21 cellular contexts compared by ENCODE assay signal in genomic region chr3:31810991-31811433, GRCh38.
DNase-seq lines count a peak whose midpoint lies in the region; ATAC-seq, FAIRE-seq and TF ChIP-seq lines count a peak whose summit lies in the region.
"Had no signal": no experiment of that assay in that cellular context is flagged by ENCODE, and none has a peak within 500 bp of the region (broad histone marks: within the 10 kb centered on the region; RNA-seq: fewer than 3 reads in every experiment).

No MANE protein-coding gene starts in this region.

- no peaks in the 10 kb centered on the region for H3K36me3 ChIP-seq in H1 (ENCODE audit: control insufficient read depth in 2 of 4, insufficient read depth in 4 of 4, low read length in 3 of 4)
- H3K36me3 ChIP-seq in trophoblast cell (ENCODE audit: control insufficient read depth in 1 of 2, insufficient read depth in 2 of 2, low read length in 2 of 2), result no peaks in the 10 kb centered on the region

- no peak overlapping the region for H2BK15ac ChIP-seq in H1 (ENCODE audit: low read length)

- CTCF ChIA-PET in H1 (lab: Charles Lee; ENCODE audit: partially characterized antibody), result interaction anchor here (0.7 kb wide), 1 partner anchor 16 kb away, joined by 3 read pairs; no protein-coding TSS in a partner anchor

- H3K23me2 ChIP-seq in H1 (ENCODE audit: low read depth, low read length), result no peaks in the 10 kb centered on the region

- H2AFZ ChIP-seq in H1 (ENCODE audit: low read length) (no peak overlapping the region), trophoblast cell (ENCODE audit: insufficient read depth, low read length, poor library complexity) (no peak overlapping the region)

- no peaks in the 10 kb centered on the region for H3K27me3 Mint-ChIP-seq in nephron progenitor cell (ENCODE audit: low read depth, poor library complexity)

- H4K8ac ChIP-seq in H1 (ENCODE audit: extremely low read depth, insufficient read depth, low read length) (no peak overlapping the region), trophoblast cell (ENCODE audit: low read depth, low read length) (no peak overlapping the region)

- H3K4ac ChIP-seq in H1 (replicated peaks; ENCODE audit: insufficient read length, low read depth, low read length) (no peak overlapping the region), trophoblast cell (ENCODE audit: low read depth, low read length) (no peak overlapping the region)

- H4K12ac ChIP-seq in trophoblast cell (ENCODE audit: low read depth, low read length), result no peak overlapping the region

- H3K79me2 ChIP-seq in H1 (ENCODE audit: control insufficient read depth in 1 of 2, insufficient read depth in 2 of 2, low read length in 2 of 2) (peaks cover 0 to 38% of the 10 kb centered on the region in 2 experiments; a peak in 1 of 4 replicates), trophoblast cell (ENCODE audit: control insufficient read depth, insufficient read depth, low read length, poor library complexity) (no peaks in the 10 kb centered on the region)

- ATAC-seq in HG02885 (IDR thresholded peaks at IDR 0.05; ENCODE audit: poor library complexity, unreplicated experiment), result peak; percentile 99
- ATAC-seq: A549 had no signal

- H2BK5ac ChIP-seq in H1 (ENCODE audit: low read depth, low read length), result peak overlapping the region; percentile 36; the same call in 1 of the 2 replicates
- H2BK5ac ChIP-seq in trophoblast cell (ENCODE audit: low read depth, low read length, poor library complexity), result no peak overlapping the region

- no peak overlapping the region for H4K5ac ChIP-seq in H1 (ENCODE audit: insufficient read length, low read depth, low read length)

- 86% methylated on average over 11 of the region's 11 CpGs; no CpG with 5 or more reads in 1 of the 2 experiments for WGBS in H1 (ENCODE audit: extremely low coverage in 1 of 2, insufficient coverage in 1 of 2, insufficient read length in 1 of 2, insufficient replicate concordance in 2 of 2, low coverage in 1 of 2, low lambda C conversion rate in 2 of 2, missing lambda C conversion rate in 1 of 2), 2 experiments
- no CpG with 5 or more reads among the region's 11 CpGs for WGBS in trophoblast cell (ENCODE audit: extremely low coverage, insufficient coverage, insufficient read length)

- no peak overlapping the region for H3K4me3 ChIP-seq in H1 (ENCODE audit: extremely low read depth in 1 of 4, insufficient read depth in 2 of 4, low read depth in 3 of 4, low read length in 4 of 4)
- H3K4me3 ChIP-seq in trophoblast cell (ENCODE audit: low read depth, low read length), result no peak overlapping the region
- H3K4me3 ChIP-seq: A549 had no signal

- H3K27ac ChIP-seq in H1 (ENCODE audit: low read depth, low read length) (no peak overlapping the region), trophoblast cell (ENCODE audit: low read depth, low read length) (no peak overlapping the region)
- H3K27ac ChIP-seq: A549, C4-2B, HL-60, RWPE1 had no signal

- no peak overlapping the region for H2BK20ac ChIP-seq in H1 (ENCODE audit: low read length)

- H3K23ac ChIP-seq in H1 (ENCODE audit: insufficient read length) (no peak overlapping the region), trophoblast cell (ENCODE audit: low read length) (no peak overlapping the region)

- no peak overlapping the region for H3K9ac ChIP-seq in H1 (replicated peaks in 1 of 4; ENCODE audit: extremely low read depth in 1 of 4, low read depth in 3 of 4, low read length in 3 of 4)
- H3K9ac ChIP-seq in trophoblast cell (ENCODE audit: low read length), result no peak overlapping the region

- POLR2A ChIA-PET in H1 (lab: Charles Lee; ENCODE audit: partially characterized antibody), result no interaction called here

- peaks cover 0 to 8% of the 10 kb centered on the region in 2 experiments for H4K20me1 ChIP-seq in H1 (replicated peaks in 1 of 2; ENCODE audit: control insufficient read depth in 1 of 2, insufficient read depth in 2 of 2, low read length in 2 of 2)

- FAIRE-seq in H1 (lab: Jason Lieb, UNC) (no peak), frontal cortex (lab: Jason Lieb, UNC) (no peak)
- FAIRE-seq: A549, H54, HTR-8/SVneo had no signal

- H3K9me3 Mint-ChIP-seq in nephron progenitor cell, result peaks cover 3% of the 10 kb centered on the region

- H3K79me1 ChIP-seq in H1 (ENCODE audit: low read depth, low read length), result peaks cover 3% of the 10 kb centered on the region
- no peaks in the 10 kb centered on the region for H3K79me1 ChIP-seq in trophoblast cell (ENCODE audit: low read length)

- H3K4me1 ChIP-seq in H1 (replicated peaks in 1 of 4; ENCODE audit: control insufficient read depth in 3 of 4, insufficient read depth in 4 of 4, low read length in 3 of 4) (peaks cover 0 to 7% (median under 1%) of the 10 kb centered on the region in 4 experiments; a peak in 2 of 7 replicates), trophoblast cell (ENCODE audit: control insufficient read depth in 1 of 2, insufficient read depth in 2 of 2, low read length in 2 of 2) (peaks cover 0 to 2% of the 10 kb centered on the region in 2 experiments)
- H3K4me1 ChIP-seq: A549 had no signal

- no peak overlapping the region for H3K56ac ChIP-seq in H1 (replicated peaks; ENCODE audit: insufficient read length, low read depth, low read length)

- H3K14ac ChIP-seq in H1 (ENCODE audit: insufficient read length) (no peak overlapping the region), trophoblast cell (ENCODE audit: low read length) (no peak overlapping the region)

- no peak overlapping the region for H2AK5ac ChIP-seq in H1 (ENCODE audit: low read depth, low read length)
- peak overlapping the region; percentile 40 for H2AK5ac ChIP-seq in trophoblast cell (ENCODE audit: low read length)

- no peak overlapping the region for H3K27ac Mint-ChIP-seq in nephron progenitor cell

- no peaks in the 10 kb centered on the region for H3K36me3 Mint-ChIP-seq in nephron progenitor cell (ENCODE audit: low read depth)

- H3K9me3 ChIP-seq in H1 (ENCODE audit: insufficient read depth in 2 of 2, low read depth in 1 of 2, low read length in 1 of 2), result no peaks in the 10 kb centered on the region
- no peaks in the 10 kb centered on the region for H3K9me3 ChIP-seq in trophoblast cell (ENCODE audit: insufficient read depth, low read depth, low read length)
- H3K9me3 ChIP-seq: A549 had no signal

- no peak for TF ChIP-seq POLR2A in H1 (IDR thresholded peaks at IDR 0.05; ENCODE audit: control extremely low read depth in 1 of 2, low read depth in 2 of 2, low read length in 2 of 2)

- TF ChIP-seq EP300 in H1 (IDR thresholded peaks at IDR 0.05; ENCODE audit: borderline replicate concordance in 1 of 2, low read depth in 2 of 2, low read length in 2 of 2), result no peak

- no peak overlapping the region for H3K4me3 Mint-ChIP-seq in nephron progenitor cell

- H2BK12ac ChIP-seq in H1 (ENCODE audit: low read depth, low read length) (no peak overlapping the region), trophoblast cell (ENCODE audit: low read length) (no peak overlapping the region)

- TF ChIP-seq CTCF in H1 (IDR thresholded peaks at IDR 0.05; ENCODE audit: control extremely low read depth in 1 of 3, insufficient read depth in 1 of 3, low read depth in 1 of 3, low read length in 3 of 3) (peak; percentile 25 to 47 (median 32); a peak in 3 of 4 replicates), nephron progenitor cell (IDR thresholded peaks at IDR 0.05) (no peak)

- H3K18ac ChIP-seq in H1 (ENCODE audit: extremely low read depth, low read length), result 0 out of 2 replicates have a peak overlapping the region, but pooled peaks have one; percentile 14
- H3K18ac ChIP-seq in trophoblast cell (ENCODE audit: low read length), result no peak overlapping the region

- H3K4me1 Mint-ChIP-seq in nephron progenitor cell, result peaks cover 17% of the 10 kb centered on the region

- H3K27me3 ChIP-seq in H1 (replicated peaks in 1 of 4; ENCODE audit: control insufficient read depth in 3 of 4, extremely low read depth in 1 of 4, insufficient read depth in 3 of 4, low read length in 3 of 4), result no peaks in the 10 kb centered on the region
- no peaks in the 10 kb centered on the region for H3K27me3 ChIP-seq in trophoblast cell (ENCODE audit: insufficient read depth, low read length)

- H2BK120ac ChIP-seq in H1 (replicated peaks; ENCODE audit: low read depth, low read length) (no peak overlapping the region), trophoblast cell (ENCODE audit: insufficient read depth, low read length, poor library complexity) (no peak overlapping the region)

- TF ChIP-seq RAD21 in H1 (IDR thresholded peaks at IDR 0.05 in 1 of 2, conservative IDR thresholded peaks at IDR 0.05 in 1 of 2; ENCODE audit: low read depth in 2 of 2, low read length in 2 of 2), result peak; percentile 43 to 57; a peak in 3 of 4 replicates

- H3K4me2 ChIP-seq in H1 (ENCODE audit: insufficient read depth in 1 of 2, low read depth in 2 of 2, low read length in 2 of 2) (no peak overlapping the region), trophoblast cell (ENCODE audit: low read length) (no peak overlapping the region)
- H3K4me2 ChIP-seq: A549 had no signal

- H4K91ac ChIP-seq in H1 (replicated peaks; ENCODE audit: insufficient read length, low read length) (no peak overlapping the region), trophoblast cell (ENCODE audit: low read depth, low read length) (no peak overlapping the region)

- DNase-seq in ELF-1 (ENCODE audit: low read depth, low spot score) (peak; percentile 14), H1 (ENCODE audit: low read depth in 1 of 2, low spot score in 2 of 2) (peak in 1 of 2 experiments; percentile 7), trophoblast cell (no peak), frontal cortex (ENCODE audit: low spot score in 2 of 2) (no peak), nephron progenitor cell (no peak), kidney glomerular epithelial cell (lab: John Stamatoyannopoulos, UW) (no peak)
- DNase-seq: GF-D8; KBM-7; NCI-H1436; NCI-H2029; NCI-H2171; NCI-H446; NCI-H69; NK-92 treated with Interleukin-12 subunit alpha and Interleukin-12 subunit beta, amount 100 ng/mL, for 24 hours had no signal

TF ChIP-seq in H1, 55 proteins besides CTCF, POLR2A, EP300 and RAD21 (continues in another document):
- TF ChIP-seq KDM4A (IDR thresholded peaks at IDR 0.05; ENCODE audit: low read depth, low read length, severe bottlenecking) (no peak), SUZ12 (IDR thresholded peaks at IDR 0.05; ENCODE audit: low read length) (no peak), PHF8 (conservative IDR thresholded peaks at IDR 0.05; ENCODE audit: low read depth, low read length) (no peak), TEAD4 (IDR thresholded peaks at IDR 0.05; ENCODE audit: low read depth, low read length) (no peak), SIX5 (IDR thresholded peaks at IDR 0.05; ENCODE audit: low read depth, low read length) (no peak), HDAC6 (IDR thresholded peaks at IDR 0.05; ENCODE audit: low read depth, low read length) (no peak), E2F6 (IDR thresholded peaks at IDR 0.05) (no peak), SIN3A (conservative IDR thresholded peaks at IDR 0.05 in 1 of 2, IDR thresholded peaks at IDR 0.05 in 1 of 2; ENCODE audit: low read depth in 1 of 2, low read length in 2 of 2) (no peak), CREB1 (IDR thresholded peaks at IDR 0.05) (no peak)
